ENCODE assay signal across 16 cellular contexts in genomic region chr1:245247791-245248789, GRCh38.
DNase-seq lines count a peak whose midpoint lies in the region; ATAC-seq and TF ChIP-seq lines count a peak whose summit lies in the region.
"Had no signal": no experiment of that assay in that cellular context is flagged by ENCODE, and none has a peak within 500 bp of the region (broad histone marks: within the 10 kb centered on the region; RNA-seq: fewer than 3 reads in every experiment).

No MANE protein-coding gene starts in this region.

- H3K27me3 Mint-ChIP-seq in GM23338 (ENCODE audit: insufficient read depth, low read depth, poor library complexity) (peaks cover 2% of the 10 kb centered on the region), neural progenitor cell (ENCODE audit: insufficient read depth, low read depth) (no peaks in the 10 kb centered on the region)
- H3K27me3 Mint-ChIP-seq: CD4-positive, CD25-positive, alpha-beta regulatory T cell had no signal

- H3K79me2 ChIP-seq in GM23338 (replicated peaks; ENCODE audit: insufficient read depth) (no peaks in the 10 kb centered on the region), neural progenitor cell (ENCODE audit: low read depth) (no peaks in the 10 kb centered on the region)

- no peak for TF ChIP-seq CTCF in GM23338 (conservative IDR thresholded peaks at IDR 0.05; ENCODE audit: low read depth in 2 of 2)
- no peak for TF ChIP-seq CTCF in neural progenitor cell (IDR thresholded peaks at IDR 0.05)
- no peak for TF ChIP-seq CTCF in GM13976 (IDR thresholded peaks at IDR 0.05; ENCODE audit: borderline replicate concordance, control extremely low read depth, extremely low read depth, insufficient read depth, missing control alignments)

- ATAC-seq in GM23338 (no peak), left colon (peak; percentile 45), GM19455 (IDR thresholded peaks at IDR 0.05; ENCODE audit: unreplicated experiment) (no peak), GM18868 (IDR thresholded peaks at IDR 0.05; ENCODE audit: unreplicated experiment) (no peak)

- H3K36me3 ChIP-seq in GM23338 (ENCODE audit: insufficient read depth) (0 out of 2 replicates have a peak, but pooled peaks cover 3% of the 10 kb centered on the region), SK-N-MC (ENCODE audit: insufficient read depth, low read length) (no peaks in the 10 kb centered on the region), neural progenitor cell (no peaks in the 10 kb centered on the region)
- H3K36me3 ChIP-seq: MG63, SJSA1 had no signal

- H3K9ac ChIP-seq in SK-N-MC (ENCODE audit: insufficient read length) (no peak overlapping the region), neural progenitor cell (no peak overlapping the region)

- no peak for DNase-seq in GM23338 (ENCODE audit: low spot score)
- DNase-seq in SK-N-MC (ENCODE audit: low read depth, low spot score) = peak; percentile 24
- DNase-seq in left colon = no peak
- no peak for DNase-seq in neural progenitor cell (ENCODE audit: low spot score)
- no peak for DNase-seq in GM13976 (ENCODE audit: low spot score)
- no peak for DNase-seq in GF-D8 (lab: John Stamatoyannopoulos, UW)
- DNase-seq: CD4-positive, CD25-positive, alpha-beta regulatory T cell; Karpas-422; MG63; NCI-H1092 treated with DMSO at 0.1 percent for 48 hours; NCI-H187 treated with DMSO at 0.1 percent for 48 hours; NCI-H69 had no signal

- H3F3A ChIP-seq in GM23338 (replicated peaks; ENCODE audit: low read depth) (no peaks in the 10 kb centered on the region), neural progenitor cell (ENCODE audit: low read depth) (no peaks in the 10 kb centered on the region)

- H3K4me3 Mint-ChIP-seq in GM23338 = no peak overlapping the region
- H3K4me3 Mint-ChIP-seq in neural progenitor cell = no peak overlapping the region
- H3K4me3 Mint-ChIP-seq: CD4-positive, CD25-positive, alpha-beta regulatory T cell had no signal

- no peaks in the 10 kb centered on the region for H3K9me2 ChIP-seq in GM23338 (ENCODE audit: insufficient read depth)

- H3K4me2 ChIP-seq in GM23338 (no peak overlapping the region), neural progenitor cell (no peak overlapping the region)

- H3K27ac Mint-ChIP-seq in GM23338 (no peak overlapping the region), neural progenitor cell (peak overlapping the region; percentile 29)
- H3K27ac Mint-ChIP-seq: CD4-positive, CD25-positive, alpha-beta regulatory T cell had no signal

- no peaks in the 10 kb centered on the region for H3K27me3 ChIP-seq in GM23338 (ENCODE audit: insufficient read depth)
- H3K27me3 ChIP-seq in neural progenitor cell = no peaks in the 10 kb centered on the region
- H3K27me3 ChIP-seq: MG63, SJSA1 had no signal

- in situ Hi-C loops in GM13976 (cut with MboI; ENCODE audit: low sequenced_read_pairs, unreplicated experiment) = no loop called here

- no peak overlapping the region for H3K4me3 ChIP-seq in GM23338
- peak overlapping the region; percentile 20 for H3K4me3 ChIP-seq in SK-N-MC
- no peak overlapping the region for H3K4me3 ChIP-seq in neural progenitor cell
- H3K4me3 ChIP-seq: MG63, SJSA1 had no signal

- H3K36me3 Mint-ChIP-seq in GM23338 (ENCODE audit: low read depth) (peaks cover 4% of the 10 kb centered on the region; the same call in 2 of the 3 replicates), neural progenitor cell (peaks cover 8% of the 10 kb centered on the region)
- H3K36me3 Mint-ChIP-seq: CD4-positive, CD25-positive, alpha-beta regulatory T cell had no signal

- intact Hi-C loops in left colon (cut with DNase I, micrococcal nuclease) = no loop called here

- peaks cover 11% of the 10 kb centered on the region; the same call in 2 of the 3 replicates for H3K9me3 Mint-ChIP-seq in GM23338
- peaks cover 9% of the 10 kb centered on the region for H3K9me3 Mint-ChIP-seq in neural progenitor cell

- H4K20me1 ChIP-seq in GM23338 (replicated peaks; ENCODE audit: insufficient read depth) (no peaks in the 10 kb centered on the region), neural progenitor cell (ENCODE audit: low read depth) (no peaks in the 10 kb centered on the region)

- H3K9me3 ChIP-seq in SK-N-MC (ENCODE audit: low read depth, low read length) = no peaks in the 10 kb centered on the region
- H3K9me3 ChIP-seq in neural progenitor cell (ENCODE audit: low read depth) = peaks cover 10% of the 10 kb centered on the region
- H3K9me3 ChIP-seq: MG63, SJSA1 had no signal

- H2AFZ ChIP-seq in GM23338 = peak overlapping the region; percentile 88; the same call in 1 of the 2 replicates
- H2AFZ ChIP-seq in neural progenitor cell (replicated peaks) = no peak overlapping the region

- H3K4me1 Mint-ChIP-seq in GM23338 (no peaks in the 10 kb centered on the region), neural progenitor cell (peaks cover 15% of the 10 kb centered on the region)
- H3K4me1 Mint-ChIP-seq: CD4-positive, CD25-positive, alpha-beta regulatory T cell had no signal

- no peak overlapping the region for H3K27ac ChIP-seq in GM23338 (ENCODE audit: low read depth)
- no peak overlapping the region for H3K27ac ChIP-seq in SK-N-MC
- H3K27ac ChIP-seq in neural progenitor cell = no peak overlapping the region
- H3K27ac ChIP-seq: RWPE1, SJSA1 had no signal

- H3K4me1 ChIP-seq in GM23338 (ENCODE audit: insufficient read depth) (no peaks in the 10 kb centered on the region), neural progenitor cell (no peaks in the 10 kb centered on the region)

TF ChIP-seq in GM23338, 12 proteins besides CTCF, POLR2A, EP300 and RAD21 (continues in another document):
- TF ChIP-seq ZNF462 (CRISPR knock-in tag; IDR thresholded peaks at IDR 0.05) (no peak), ZNF114 (CRISPR knock-in tag; IDR thresholded peaks at IDR 0.05) (no peak), NANOG (IDR thresholded peaks at IDR 0.05; ENCODE audit: borderline replicate concordance) (no peak), EZH2 (IDR thresholded peaks at IDR 0.05; ENCODE audit: low read depth, unreplicated experiment) (no peak), EZH2phosphoT487 (IDR thresholded peaks at IDR 0.05; ENCODE audit: unreplicated experiment) (no peak), POLR2AphosphoS5 (IDR thresholded peaks at IDR 0.05; ENCODE audit: low read depth) (no peak)
